ENCODE assay signal across 17 cellular contexts in the genomic region with DNA sequence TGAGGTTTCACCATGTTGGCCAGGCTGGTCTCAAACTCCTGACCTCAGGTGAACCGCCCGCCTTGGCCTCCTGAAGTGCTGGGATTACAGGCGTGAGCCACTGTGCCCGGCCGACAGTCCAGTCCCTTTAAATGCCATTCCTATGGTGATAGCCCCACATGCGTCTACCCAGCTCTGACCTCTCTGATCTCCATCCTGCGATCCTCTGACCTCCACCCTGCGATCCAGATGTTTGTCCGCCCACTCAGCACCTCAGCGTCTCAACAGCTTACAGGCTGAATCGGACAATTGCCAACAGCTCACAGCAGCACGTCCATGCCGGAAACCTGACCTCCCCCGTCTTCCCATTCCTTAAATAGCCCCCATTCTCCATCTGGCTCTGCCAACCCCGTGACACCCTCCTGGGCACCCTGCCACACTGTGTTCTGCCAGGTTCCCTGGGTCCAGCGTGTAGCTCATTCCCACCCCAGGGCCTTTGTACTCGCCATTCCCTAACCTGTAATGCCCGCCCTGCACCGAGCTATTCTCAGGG. TPM values are rescaled to one million over a fixed set of nuclear protein-coding genes. Genes with fewer than 3 reads are reported as not detected.
DNase-seq lines count a peak whose midpoint lies in the region; ATAC-seq and TF ChIP-seq lines count a peak whose summit lies in the region.
"Had no signal": no experiment of that assay in that cellular context is flagged by ENCODE, and none has a peak within 500 bp of the region (broad histone marks: within the 10 kb centered on the region; RNA-seq: fewer than 3 reads in every experiment).

No MANE protein-coding gene starts in this region.

- ATAC-seq in left ventricle myocardium superior, result peak; percentile 86
- ATAC-seq in GM21723 (IDR thresholded peaks at IDR 0.05; ENCODE audit: unreplicated experiment), result no peak
- ATAC-seq: stimulated activated memory B cell treated with anti-CD40 and anti-IgM and Interleukin-4, amounts not matched to agents 10 μg/mL and 1 μg/mL and 100 μg/mL, for 72 hours had no signal

- H3K4me3 ChIP-seq in choroid plexus epithelial cell (ENCODE audit: low read depth, low read length), result no peak overlapping the region
- H3K4me3 ChIP-seq: lung, tibial artery had no signal

- intact Hi-C loops in left ventricle myocardium superior (cut with micrococcal nuclease) (no loop called here), posterior vena cava (cut with DNase I) (no loop called here)

- TF ChIP-seq CTCF in choroid plexus epithelial cell (conservative IDR thresholded peaks at IDR 0.05; ENCODE audit: low read depth, low read length), result no peak

- peak; percentile 86 for DNase-seq in DMS 273 (lab: John Stamatoyannopoulos, UW; ENCODE audit: unreplicated experiment)
- DNase-seq in choroid plexus epithelial cell (ENCODE audit: low read depth), result peak; percentile 63
- peak; percentile 92 for DNase-seq in left ventricle myocardium superior
- peak; percentile 73 for DNase-seq in posterior vena cava (ENCODE audit: low spot score)
- DNase-seq in NCI-H187 (lab: John Stamatoyannopoulos, UW), result no peak
- DNase-seq in EL, result no peak
- DNase-seq in stimulated activated CD4-positive, alpha-beta T cell treated with anti-CD3 and anti-CD28 coated beads, Interleukin-4, amount 100 ng/mL, for 4 hours, result no peak
- DNase-seq: activated CD4-positive, alpha-beta T cell treated with anti-CD3 and anti-CD28 coated beads for 48 hours; activated effector memory CD4-positive, alpha-beta T cell treated with anti-CD3 and anti-CD28 coated beads, Interleukin-2, amount 50 U/mL, for 16 hours; CD4-positive, alpha-beta T cell; NCI-H1694; NK-92 treated with Interleukin-12 subunit alpha and Interleukin-12 subunit beta, amount 100 ng/mL, for 24 hours; tibial artery had no signal

RNA-seq across cellular contexts. Expression of gene RNU6ATAC, which starts 44.0 kb away (rescaled TPM):
- total RNA-seq in left ventricle myocardium superior (94.3 TPM), posterior vena cava (100 to 1,000 TPM; 327 to 473 TPM)
- total RNA-seq: RPMI7951 had no signal

Comparison
In these comparisons a context has a peak if more than half of its experiments do, and no peak if none do; other contexts are left out.
1. DNase-seq: peak in DMS 273 (single experiment), choroid plexus epithelial cell (single experiment), left ventricle myocardium superior (single experiment) and posterior vena cava (single experiment); none in NCI-H187 (0 of 2), EL (single experiment) and stimulated activated CD4-positive, alpha-beta T cell treated with anti-CD3 and anti-CD28 coated beads, Interleukin-4, amount 100 ng/mL, for 4 hours (0 of 2).